Comparison of ENCODE assay signal across 19 cellular contexts in genomic region chr9:33795281-33795680, GRCh38. TPM values are rescaled to one million over a fixed set of nuclear protein-coding genes. Genes with fewer than 3 reads are reported as not detected.
DNase-seq lines count a peak whose midpoint lies in the region; ATAC-seq and TF ChIP-seq lines count a peak whose summit lies in the region.
"Had no signal": no experiment of that assay in that cellular context is flagged by ENCODE, and none has a peak within 500 bp of the region (broad histone marks: within the 10 kb centered on the region; RNA-seq: fewer than 3 reads in every experiment).

Gene PRSS3 (plus strand): TSS chr9:33795561. CDS start chr9:33795574, 13 bp downstream.

- H3K27ac ChIP-seq in RWPE2 (ENCODE audit: poor library complexity, severe bottlenecking) (no peak within 1 kb of the TSS), endodermal cell (ENCODE audit: low read depth, low read length) (no peak within 1 kb of the TSS), neural cell (ENCODE audit: low read length) (peak within 1 kb of the TSS; percentile 97), testis (no peak within 1 kb of the TSS)

- no peak for TF ChIP-seq EP300 in neural cell (conservative IDR thresholded peaks at IDR 0.05; ENCODE audit: poor library complexity, severe bottlenecking)

- no peak for TF ChIP-seq RAD21 in neural cell (conservative IDR thresholded peaks at IDR 0.05)

- peak within 1 kb of the TSS; percentile 7 for H3K27ac Mint-ChIP-seq in endodermal cell
- H3K27ac Mint-ChIP-seq: CD4-positive, CD25-positive, alpha-beta regulatory T cell; stimulated activated memory B cell treated with anti-CD40 and anti-IgM and Interleukin-4, amounts not matched to agents 10 μg/mL and 1 μg/mL and 100 μg/mL, for 72 hours had no signal

- TF ChIP-seq POLR2A in testis (IDR thresholded peaks at IDR 0.05), result no peak

- H4K20me1 ChIP-seq in neural cell (ENCODE audit: insufficient read depth), result no peaks in the 10 kb centered on the region

- peaks cover 16% of the 10 kb centered on the region for H3K4me1 Mint-ChIP-seq in endodermal cell
- H3K4me1 Mint-ChIP-seq: CD4-positive, CD25-positive, alpha-beta regulatory T cell; central memory CD8-positive, alpha-beta T cell; stimulated activated memory B cell treated with anti-CD40 and anti-IgM and Interleukin-4, amounts not matched to agents 10 μg/mL and 1 μg/mL and 100 μg/mL, for 72 hours had no signal

- no peaks in the 10 kb centered on the region for H3F3A ChIP-seq in neural cell (ENCODE audit: insufficient read depth, low read length, poor library complexity, severe bottlenecking)

- 55 to 75% methylated on average over 3 to 4 of the region's 4 CpGs for WGBS in endodermal cell (ENCODE audit: insufficient coverage in 1 of 2, insufficient read length in 1 of 2), 2 experiments
- WGBS in testis, 2 donors, result 88 to 89% methylated on average over 4 of the region's 4 CpGs

- H3K79me2 ChIP-seq in neural cell (replicated peaks; ENCODE audit: insufficient read depth, low read length), result no peaks in the 10 kb centered on the region

- in situ Hi-C loops in G401 (cut with HindIII; ENCODE audit: low sequenced_read_pairs), result no loop called here

- peak within 1 kb of the TSS; percentile 52 for H3K4me2 ChIP-seq in neural cell (ENCODE audit: low read length)

- peaks cover 2% of the 10 kb centered on the region for H3K9me3 Mint-ChIP-seq in endodermal cell
- H3K9me3 Mint-ChIP-seq: central memory CD8-positive, alpha-beta T cell; stimulated activated memory B cell treated with anti-CD40 and anti-IgM and Interleukin-4, amounts not matched to agents 10 μg/mL and 1 μg/mL and 100 μg/mL, for 72 hours had no signal

- H3K4me3 ChIP-seq in RWPE2 (ENCODE audit: severe bottlenecking), result no peak within 1 kb of the TSS
- H3K4me3 ChIP-seq in endodermal cell (ENCODE audit: low read length), result no peak within 1 kb of the TSS
- peak within 1 kb of the TSS; percentile 49 for H3K4me3 ChIP-seq in neural cell (ENCODE audit: low read length)
- H3K4me3 ChIP-seq in testis, result no peak within 1 kb of the TSS

- no peaks in the 10 kb centered on the region for H3K36me3 Mint-ChIP-seq in endodermal cell (ENCODE audit: low read depth)
- H3K36me3 Mint-ChIP-seq: CD4-positive, CD25-positive, alpha-beta regulatory T cell had no signal

- H3K36me3 ChIP-seq in RWPE2 (ENCODE audit: low read depth) (peaks cover 19% of the 10 kb centered on the region), endodermal cell (ENCODE audit: control insufficient read depth, insufficient read depth, low read length) (no peaks in the 10 kb centered on the region), neural cell (ENCODE audit: insufficient read depth, low read length) (no peaks in the 10 kb centered on the region), testis (ENCODE audit: low read depth, missing control alignments) (no peaks in the 10 kb centered on the region)

- H3K27me3 ChIP-seq in RWPE2 (ENCODE audit: insufficient read depth, poor library complexity, severe bottlenecking), result no peaks in the 10 kb centered on the region
- peaks cover 27% of the 10 kb centered on the region for H3K27me3 ChIP-seq in endodermal cell (ENCODE audit: control insufficient read depth, insufficient read depth, low read length, poor library complexity, severe bottlenecking)
- H3K27me3 ChIP-seq in neural cell (ENCODE audit: insufficient read depth, low read depth, low read length), result no peaks in the 10 kb centered on the region
- H3K27me3 ChIP-seq in testis, result no peaks in the 10 kb centered on the region

- H3K27me3 Mint-ChIP-seq in endodermal cell (ENCODE audit: insufficient read depth), result peaks cover 49% of the 10 kb centered on the region

- DNase-seq in Daoy (ENCODE audit: low read depth), result no peak
- DNase-seq in RWPE2 (ENCODE audit: low spot score), result no peak
- DNase-seq in endodermal cell, result no peak
- no peak for DNase-seq in testis
- DNase-seq in NCI-H187 treated with DMSO at 0.1 percent for 48 hours (lab: John Stamatoyannopoulos, UW), result no peak
- no peak for DNase-seq in G401 (ENCODE audit: low spot score)
- DNase-seq: activated CD4-positive, alpha-beta T cell treated with anti-CD3 and anti-CD28 coated beads for 1 hour; activated effector memory CD4-positive, alpha-beta T cell treated with anti-CD3 and anti-CD28 coated beads, Interleukin-2, amount 50 U/mL, for 16 hours; DND-41; NCI-H526; right cardiac atrium had no signal

- peaks cover 8% of the 10 kb centered on the region for H3K4me1 ChIP-seq in RWPE2 (ENCODE audit: insufficient read depth, poor library complexity, severe bottlenecking)
- H3K4me1 ChIP-seq in endodermal cell (ENCODE audit: control insufficient read depth, insufficient read depth, low read length), result no peaks in the 10 kb centered on the region
- no peaks in the 10 kb centered on the region for H3K4me1 ChIP-seq in testis

- no peak within 1 kb of the TSS for H2AFZ ChIP-seq in neural cell (ENCODE audit: low read depth, low read length)

- no peak within 1 kb of the TSS for H3K4me3 Mint-ChIP-seq in endodermal cell
- H3K4me3 Mint-ChIP-seq: CD4-positive, CD25-positive, alpha-beta regulatory T cell; central memory CD8-positive, alpha-beta T cell; stimulated activated memory B cell treated with anti-CD40 and anti-IgM and Interleukin-4, amounts not matched to agents 10 μg/mL and 1 μg/mL and 100 μg/mL, for 72 hours had no signal

- H3K9me3 ChIP-seq in RWPE2 (ENCODE audit: severe bottlenecking), result no peaks in the 10 kb centered on the region
- H3K9me3 ChIP-seq in endodermal cell (ENCODE audit: control insufficient read depth, low read length), result no peaks in the 10 kb centered on the region
- no peaks in the 10 kb centered on the region for H3K9me3 ChIP-seq in neural cell (ENCODE audit: low read length)
- H3K9me3 ChIP-seq in testis, result no peaks in the 10 kb centered on the region

- ATAC-seq in RWPE2 (ENCODE audit: low read depth) (peak; percentile 43; the same call in 2 of the 3 replicates), HG03378 (IDR thresholded peaks at IDR 0.05; ENCODE audit: unreplicated experiment) (no peak)
- ATAC-seq: stimulated activated memory B cell treated with anti-CD40 and anti-IgM and Interleukin-4, amounts not matched to agents 10 μg/mL and 1 μg/mL and 100 μg/mL, for 72 hours had no signal

- H3K9ac ChIP-seq in endodermal cell (ENCODE audit: extremely low read depth, low read length, poor library complexity, severe bottlenecking) (no peak within 1 kb of the TSS), neural cell (ENCODE audit: low read length) (peak within 1 kb of the TSS; percentile 64)

- no peaks in the 10 kb centered on the region for H3K9me2 ChIP-seq in neural cell (ENCODE audit: insufficient read depth, low read length)

- TF ChIP-seq CTCF in RWPE2 (IDR thresholded peaks at IDR 0.05; ENCODE audit: poor library complexity, severe bottlenecking) (no peak), endodermal cell (conservative IDR thresholded peaks at IDR 0.05) (no peak), neural cell (IDR thresholded peaks at IDR 0.05; ENCODE audit: poor library complexity, severe bottlenecking) (no peak), testis (IDR thresholded peaks at IDR 0.05) (no peak)

- intact Hi-C loops in testis (cut with DNase I; ENCODE audit: low total_unique reads), result no loop called here

TF ChIP-seq in neural cell, 6 proteins besides CTCF, POLR2A, EP300 and RAD21:
- TF ChIP-seq EZH2 (IDR thresholded peaks at IDR 0.05; ENCODE audit: borderline replicate concordance, insufficient read depth, low read length, poor library complexity, severe bottlenecking), result no peak
- no peak for TF ChIP-seq REST (IDR thresholded peaks at IDR 0.05; ENCODE audit: borderline replicate concordance)
- no peak for TF ChIP-seq POLR2AphosphoS5 (IDR thresholded peaks at IDR 0.05)
- TF ChIP-seq MXI1 (conservative IDR thresholded peaks at IDR 0.05; ENCODE audit: poor library complexity, severe bottlenecking), result no peak
- no peak for TF ChIP-seq TAF1 (IDR thresholded peaks at IDR 0.05; ENCODE audit: low read depth)
- TF ChIP-seq SMC3 (conservative IDR thresholded peaks at IDR 0.05; ENCODE audit: poor library complexity), result no peak

RNA-seq across cellular contexts. Expression of gene PRSS3, which starts in this region (rescaled TPM):
- total RNA-seq in Daoy (2014; rRNA removed; shearing (Covaris generic)), result 13.5 and 15.2 TPM in 2 replicates
- total RNA-seq in endodermal cell (not detected), testis (1 to 10 TPM in 1 of 2 donors, under 1 TPM in 1; 0.68 to 3.3 TPM)
- polyA plus RNA-seq in endodermal cell (2013, experiment 1 of 2), result not detected
- polyA plus RNA-seq in endodermal cell (2013, experiment 2 of 2), result not detected
- polyA plus RNA-seq in neural cell (not detected in 2 replicates), testis (ENCODE audit: insufficient read depth, low read depth, low replicate concordance) (6.5 TPM)
- polyA minus RNA-seq in neural cell, result not detected in 2 replicates
- total RNA-seq in G401 (2014; rRNA removed; shearing (Covaris generic)), result not detected in 2 replicates
- total RNA-seq: CD4-positive, CD25-positive, alpha-beta regulatory T cell; H4; mononuclear cell; OCI-LY7; right cardiac atrium had no signal
- polyA plus RNA-seq: CD4-positive, CD25-positive, alpha-beta regulatory T cell; right cardiac atrium had no signal
